ENCODE assay signal across 27 cellular contexts in the genomic region with DNA sequence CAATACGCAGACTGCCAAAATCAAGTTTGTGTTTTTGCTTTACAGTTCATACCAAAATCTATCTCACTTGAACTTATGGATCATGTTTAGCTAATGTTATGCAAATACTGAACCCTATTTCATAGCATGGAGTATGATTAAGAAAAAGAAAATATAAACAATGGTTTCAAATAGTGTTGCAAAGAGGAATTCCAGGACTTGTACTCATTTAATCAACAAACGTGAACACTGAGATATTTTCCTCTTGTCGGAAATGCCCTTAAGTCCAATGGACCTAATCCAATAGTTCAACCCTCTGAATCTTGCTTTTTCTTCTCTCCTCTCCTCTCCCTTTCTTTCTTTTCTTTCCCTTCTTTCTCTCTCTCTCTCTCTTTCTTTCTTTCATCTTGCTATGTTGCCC. TPM values are rescaled to one million over a fixed set of nuclear protein-coding genes. Genes with fewer than 3 reads are reported as not detected.
DNase-seq lines count a peak whose midpoint lies in the region; ATAC-seq and TF ChIP-seq lines count a peak whose summit lies in the region.
"Had no signal": no experiment of that assay in that cellular context is flagged by ENCODE, and none has a peak within 500 bp of the region (broad histone marks: within the 10 kb centered on the region; RNA-seq: fewer than 3 reads in every experiment).

No MANE protein-coding gene starts in this region.

- no peaks in the 10 kb centered on the region for H3K36me3 ChIP-seq in GM23248 (ENCODE audit: low read depth)
- no peaks in the 10 kb centered on the region for H3K36me3 ChIP-seq in vagina
- H3K36me3 ChIP-seq: BE2C had no signal

- peak overlapping the region; percentile 14 for H3K4me2 ChIP-seq in GM23248 (ENCODE audit: unreplicated experiment)
- H3K4me2 ChIP-seq: A549, SK-N-SH had no signal

- H3K4me1 ChIP-seq in GM23248 (ENCODE audit: insufficient read depth) (peaks cover 9% of the 10 kb centered on the region; the same call in 1 of the 2 replicates), vagina (no peaks in the 10 kb centered on the region)
- H3K4me1 ChIP-seq: A549, BE2C had no signal

- H3K9ac ChIP-seq in GM23248, result no peak overlapping the region
- H3K9ac ChIP-seq: SK-N-SH had no signal

- intact Hi-C loops in vagina (cut with DNase I), result no loop called here

- WGBS in GM23248 (ENCODE audit: low coverage in 1 of 2, low lambda C conversion rate in 2 of 2, missing lambda C conversion rate in 2 of 2), 2 experiments, result 53 to 64% methylated on average over 3 of the region's 3 CpGs

- ATAC-seq in HG03442 (IDR thresholded peaks at IDR 0.05; ENCODE audit: unreplicated experiment), result no peak
- ATAC-seq: A549, HepG2, PC-3 had no signal

- no peaks in the 10 kb centered on the region for H3F3A ChIP-seq in GM23248 (ENCODE audit: insufficient read depth)

- no peaks in the 10 kb centered on the region for H3K79me2 ChIP-seq in GM23248 (ENCODE audit: insufficient read depth)

- no peak overlapping the region for H2AFZ ChIP-seq in GM23248

- H3K27me3 ChIP-seq in GM23248 (replicated peaks; ENCODE audit: insufficient read depth) (no peaks in the 10 kb centered on the region), vagina (no peaks in the 10 kb centered on the region)
- H3K27me3 ChIP-seq: BE2C, MG63 had no signal

- TF ChIP-seq CTCF in choroid plexus epithelial cell (conservative IDR thresholded peaks at IDR 0.05; ENCODE audit: low read depth, low read length) (no peak), fibroblast of villous mesenchyme (IDR thresholded peaks at IDR 0.05; ENCODE audit: insufficient read depth, low read depth, low read length) (no peak), vagina (IDR thresholded peaks at IDR 0.05) (no peak)

- TF ChIP-seq POLR2A in vagina (IDR thresholded peaks at IDR 0.05), result no peak

- in situ Hi-C loops in GM23248 (cut with MboI), result no loop called here

- H3K9me2 ChIP-seq in GM23248 (ENCODE audit: insufficient read depth), result no peaks in the 10 kb centered on the region
- H3K9me2 ChIP-seq: SK-N-SH had no signal

- no peaks in the 10 kb centered on the region for H4K20me1 ChIP-seq in GM23248 (ENCODE audit: insufficient read depth)

- H3K4me3 ChIP-seq in GM23248, result no peak overlapping the region
- H3K4me3 ChIP-seq in choroid plexus epithelial cell (ENCODE audit: low read depth, low read length), result no peak overlapping the region
- no peak overlapping the region for H3K4me3 ChIP-seq in fibroblast of villous mesenchyme (ENCODE audit: low read depth, low read length)
- H3K4me3 ChIP-seq in vagina, result no peak overlapping the region
- H3K4me3 ChIP-seq: A549, MG63 had no signal

- no peak overlapping the region for H3K27ac ChIP-seq in GM23248
- no peak overlapping the region for H3K27ac ChIP-seq in vagina
- H3K27ac ChIP-seq: A549 had no signal

- H3K9me3 ChIP-seq in GM23248 (ENCODE audit: low read depth) (no peaks in the 10 kb centered on the region), vagina (no peaks in the 10 kb centered on the region)
- H3K9me3 ChIP-seq: A549, BE2C, SK-N-SH had no signal

- DNase-seq in GM23248, result peak; percentile 45
- DNase-seq in choroid plexus epithelial cell (ENCODE audit: low read depth), result peak; percentile 46
- peak; percentile 62 for DNase-seq in fibroblast of villous mesenchyme (ENCODE audit: low read depth)
- DNase-seq in vagina (ENCODE audit: extremely low spot score in 2 of 2), result no peak
- DNase-seq in activated naive CD4-positive, alpha-beta T cell (lab: John Stamatoyannopoulos, UW), result no peak
- DNase-seq in cerebellar nuclear complex (lab: John Stamatoyannopoulos, UW), result no peak
- DNase-seq: BE2C; CD8-positive, alpha-beta memory T cell; DMS 273 treated with DMSO at 0.1 percent for 48 hours; DMS79; GF-D8; KBM-7; MG63; NCI-H1105 treated with DMSO at 0.1 percent for 48 hours; NCI-H146; NCI-H1930; NCI-H2107; NCI-H524; NCI-H774; NK-92 treated with Interleukin-12 subunit alpha and Interleukin-12 subunit beta, amount 100 ng/mL, for 24 hours; PC-3; SK-N-SH had no signal

RNA-seq across cellular contexts. Expression of a gene that starts 30.8 kb away (rescaled TPM):
- total RNA-seq in GM23248 (2014; rRNA removed; shearing (Covaris generic)), result not detected in 2 replicates
- polyA plus RNA-seq in GM23248 (2016; fragmentation: Nextera tagmentation; extraction: Ambion mirVana), result 0.11 and 0.46 TPM in 2 replicates
- total RNA-seq in fibroblast of villous mesenchyme (0.43 and 1.3 TPM in 2 replicates), vagina (9.3 TPM)
- total RNA-seq: HT1080 had no signal
- polyA plus RNA-seq: CD14-positive monocyte had no signal

Comparison
In these comparisons a context has a peak if more than half of its experiments do, and no peak if none do; other contexts are left out.
1. DNase-seq: peak in GM23248 (single experiment), choroid plexus epithelial cell (single experiment) and fibroblast of villous mesenchyme (single experiment); none in vagina (0 of 2), activated naive CD4-positive, alpha-beta T cell (0 of 4) and cerebellar nuclear complex (0 of 2).